9 cellular contexts compared by ENCODE assay signal in the genomic region with DNA sequence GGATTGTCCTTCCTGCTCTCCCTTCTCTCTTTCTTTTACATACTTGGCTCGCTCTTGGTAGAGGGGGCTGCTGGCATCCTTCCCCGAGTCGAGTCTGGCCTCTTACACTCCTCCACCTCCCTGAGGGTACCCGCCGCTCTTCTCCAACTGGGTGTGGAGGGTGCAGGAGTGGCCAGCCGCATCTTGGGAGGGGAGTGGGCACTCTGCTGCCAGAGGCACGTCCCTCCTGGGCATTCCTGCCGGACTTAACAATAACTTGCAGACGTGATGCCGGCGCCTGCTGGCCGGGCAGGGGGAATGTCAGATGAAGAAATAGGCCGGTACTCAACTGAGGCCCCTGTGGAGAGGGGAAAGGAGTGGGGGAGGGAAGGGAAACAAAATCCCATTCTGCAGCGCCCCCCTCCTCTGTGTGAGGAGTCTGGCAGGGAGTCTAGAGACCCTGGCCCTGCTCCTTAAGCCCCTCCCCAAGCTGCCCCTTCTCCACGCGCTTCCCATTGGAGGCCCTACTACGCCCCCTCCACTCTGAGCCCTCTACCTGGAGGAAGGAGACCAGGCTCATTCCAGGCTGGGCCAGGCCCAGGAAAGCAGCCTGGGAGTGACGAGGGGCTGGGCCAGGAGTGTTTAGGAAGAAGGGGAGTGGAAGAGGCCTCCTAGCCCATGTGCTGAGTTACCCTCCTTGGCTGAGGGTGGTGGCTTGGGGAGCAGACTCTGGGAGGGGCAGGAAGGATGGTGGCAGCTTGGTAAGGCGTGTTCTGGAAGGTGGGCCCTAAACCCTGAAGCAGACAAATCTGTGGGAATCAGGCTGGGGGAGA. TPM values are rescaled to one million over a fixed set of nuclear protein-coding genes. Genes with fewer than 3 reads are reported as not detected.
DNase-seq lines count a peak whose midpoint lies in the region; ATAC-seq and TF ChIP-seq lines count a peak whose summit lies in the region.
"Had no signal": no experiment of that assay in that cellular context is flagged by ENCODE, and none has a peak within 500 bp of the region (broad histone marks: within the 10 kb centered on the region; RNA-seq: fewer than 3 reads in every experiment).

No MANE protein-coding gene starts in this region.

- WGBS in trophoblast cell (ENCODE audit: extremely low coverage, insufficient coverage, insufficient read length), result no CpG with 5 or more reads among the region's 19 CpGs

- peak overlapping the region; percentile 87 for H4K91ac ChIP-seq in trophoblast cell (ENCODE audit: low read depth, low read length)

- H3K9ac ChIP-seq in BLaER1 treated with 17β-estradiol and CSF1 and Interleukin-3, amounts not matched to agents 10 nM and 100 nM, result peak overlapping the region; percentile 80 to 90 (median 86)
- peak overlapping the region; percentile 89 for H3K9ac ChIP-seq in trophoblast cell (ENCODE audit: low read length)
- H3K9ac ChIP-seq: KMS-11 had no signal

- peak; percentile 42 for DNase-seq in HT1080 (ENCODE audit: low read depth)
- DNase-seq in activated naive CD4-positive, alpha-beta T cell treated with anti-CD3 and anti-CD28 coated beads, Interleukin-2, amount 50 U/mL, for 16 hours, result peak; percentile 21
- peak; percentile 65 for DNase-seq in Right ventricle myocardium superior
- peak; percentile 45 for DNase-seq in trophoblast cell
- DNase-seq in stimulated activated CD8-positive, alpha-beta memory T cell treated with anti-CD3 and anti-CD28 coated beads, Interleukin-4, amount 100 ng/mL, for 48 hours, result no peak

- peak overlapping the region; percentile 79 for H2BK120ac ChIP-seq in trophoblast cell (ENCODE audit: insufficient read depth, low read length, poor library complexity)

- TF ChIP-seq POLR2A in GM18505 (IDR thresholded peaks at IDR 0.05; ENCODE audit: borderline replicate concordance, extremely low read depth, insufficient read depth, insufficient read length), result no peak

- H3K9me3 ChIP-seq in BLaER1 treated with 17β-estradiol and CSF1 and Interleukin-3, amounts not matched to agents 10 nM and 100 nM (replicated peaks in 1 of 11), result no peaks in the 10 kb centered on the region
- H3K9me3 ChIP-seq in trophoblast cell (ENCODE audit: insufficient read depth, low read depth, low read length), result no peaks in the 10 kb centered on the region

- ATAC-seq in Right ventricle myocardium superior (ENCODE audit: poor library complexity), result peak; percentile 2
- ATAC-seq in HG03442 (IDR thresholded peaks at IDR 0.05; ENCODE audit: unreplicated experiment), result no peak
- no peak for ATAC-seq in GM18505 (IDR thresholded peaks at IDR 0.05; ENCODE audit: unreplicated experiment)

- H4K8ac ChIP-seq in trophoblast cell (ENCODE audit: low read depth, low read length), result peak overlapping the region; percentile 76

- no peak overlapping the region for H3K23ac ChIP-seq in trophoblast cell (ENCODE audit: low read length)

- H3K27ac ChIP-seq in BLaER1 treated with 17β-estradiol and CSF1 and Interleukin-3, amounts not matched to agents 10 nM and 100 nM, result peak overlapping the region; percentile 76 to 97 (median 90); a peak in 21 of 22 replicates
- peak overlapping the region; percentile 95 for H3K27ac ChIP-seq in trophoblast cell (ENCODE audit: low read depth, low read length)
- H3K27ac ChIP-seq: KMS-11 had no signal

- H4K20me1 ChIP-seq in BLaER1 treated with 17β-estradiol and CSF1 and Interleukin-3, amounts not matched to agents 10 nM and 100 nM, result peaks cover 3 to 36% (median 18%) of the 10 kb centered on the region in 11 experiments; a peak in 12 of 22 replicates

- peak overlapping the region; percentile 85 for H3K14ac ChIP-seq in trophoblast cell (ENCODE audit: low read length)

- H3K79me1 ChIP-seq in trophoblast cell (ENCODE audit: low read length), result peaks cover 38% of the 10 kb centered on the region

- no peak overlapping the region for H2BK12ac ChIP-seq in trophoblast cell (ENCODE audit: low read length)

- peak overlapping the region; percentile 61 for H4K12ac ChIP-seq in trophoblast cell (ENCODE audit: low read depth, low read length)

- H3K27me3 ChIP-seq in BLaER1 treated with 17β-estradiol and CSF1 and Interleukin-3, amounts not matched to agents 10 nM and 100 nM, result no peaks in the 10 kb centered on the region
- no peaks in the 10 kb centered on the region for H3K27me3 ChIP-seq in trophoblast cell (ENCODE audit: insufficient read depth, low read length)

- intact Hi-C loops in Right ventricle myocardium superior (cut with DNase I), result loop anchor here (5.0 kb wide), 1 partner anchor 121 kb away; no protein-coding TSS in a partner anchor

- H3K4me2 ChIP-seq in BLaER1 treated with 17β-estradiol and CSF1 and Interleukin-3, amounts not matched to agents 10 nM and 100 nM, result peak overlapping the region; percentile 95 to 100 (median 99)
- peak overlapping the region; percentile 62 for H3K4me2 ChIP-seq in trophoblast cell (ENCODE audit: low read length)

- peak overlapping the region; percentile 91 for H2BK5ac ChIP-seq in trophoblast cell (ENCODE audit: low read depth, low read length, poor library complexity)

- peak overlapping the region; percentile 68 to 88 (median 80) for H3K4me3 ChIP-seq in BLaER1 treated with 17β-estradiol and CSF1 and Interleukin-3, amounts not matched to agents 10 nM and 100 nM
- peak overlapping the region; percentile 87 for H3K4me3 ChIP-seq in trophoblast cell (ENCODE audit: low read depth, low read length)

- H3K79me2 ChIP-seq in trophoblast cell (ENCODE audit: control insufficient read depth, insufficient read depth, low read length, poor library complexity), result peaks cover 41% of the 10 kb centered on the region

- H3K4ac ChIP-seq in trophoblast cell (ENCODE audit: low read depth, low read length), result peak overlapping the region; percentile 98

- peaks cover 39 to 75% (median 61%) of the 10 kb centered on the region in 10 experiments for H3K4me1 ChIP-seq in BLaER1 treated with 17β-estradiol and CSF1 and Interleukin-3, amounts not matched to agents 10 nM and 100 nM
- peaks cover 23 to 33% of the 10 kb centered on the region in 2 experiments for H3K4me1 ChIP-seq in trophoblast cell (ENCODE audit: control insufficient read depth in 1 of 2, insufficient read depth in 2 of 2, low read length in 2 of 2)

- peak overlapping the region; percentile 89 for H3K18ac ChIP-seq in trophoblast cell (ENCODE audit: low read length)

- H2AFZ ChIP-seq in trophoblast cell (ENCODE audit: insufficient read depth, low read length, poor library complexity), result peak overlapping the region; percentile 40

- H3K36me3 ChIP-seq in BLaER1 treated with 17β-estradiol and CSF1 and Interleukin-3, amounts not matched to agents 10 nM and 100 nM, result peaks cover 0 to 21% (median 13%) of the 10 kb centered on the region in 11 experiments; a peak in 11 of 22 replicates
- H3K36me3 ChIP-seq in trophoblast cell (ENCODE audit: control insufficient read depth in 1 of 2, insufficient read depth in 2 of 2, low read length in 2 of 2), result peaks cover 15 to 20% of the 10 kb centered on the region in 2 experiments

- H2AK5ac ChIP-seq in trophoblast cell (ENCODE audit: low read length), result peak overlapping the region; percentile 87

RNA-seq across cellular contexts. Expression of gene ATP2B4, which starts 1.8 kb away (rescaled TPM):
- total RNA-seq in HT1080 (2014; rRNA removed; shearing (Covaris generic)), result 10.7 and 15.8 TPM in 2 replicates
- polyA plus RNA-seq in HT1080 (2015; cell fraction: cytosol; rRNA removed), result 11.5 and 15.2 TPM in 2 replicates
- polyA plus RNA-seq in HT1080 (2015; cell fraction: nucleus; rRNA removed), result 50.5 and 52.5 TPM in 2 replicates
- total RNA-seq in Right ventricle myocardium superior, result 62.9 TPM
- polyA plus RNA-seq in trophoblast cell (2013), result 278 and 279 TPM in 2 replicates
